In the genomic region with DNA sequence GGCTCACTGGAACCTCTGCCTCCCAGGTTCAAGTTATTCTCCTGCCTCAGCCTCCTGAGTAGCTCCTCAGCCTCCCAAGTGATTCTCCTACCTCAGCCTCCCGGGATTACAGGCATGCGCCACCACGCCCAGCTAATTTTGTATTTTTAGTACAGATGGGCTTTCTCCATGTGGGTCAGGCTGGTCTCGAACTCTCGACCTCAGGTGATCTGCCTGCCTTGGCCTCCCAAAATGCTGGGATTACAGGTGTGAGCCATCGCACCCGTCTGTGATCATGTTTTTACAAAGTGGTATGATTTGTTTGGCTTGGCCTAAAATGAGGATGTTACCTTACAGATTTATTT, we compare ENCODE assay signal across 7 cellular contexts. TPM values are rescaled to one million over a fixed set of nuclear protein-coding genes. Genes with fewer than 3 reads are reported as not detected.
DNase-seq lines count a peak whose midpoint lies in the region; ATAC-seq and TF ChIP-seq lines count a peak whose summit lies in the region.
"Not testable (repeated sequence)": the region's sequence is repeated elsewhere in the genome, so short reads cannot be mapped to it uniquely, and the experiment has no call there.

No MANE protein-coding gene starts in this region.

- H3K9me3 ChIP-seq in CD4-positive, CD25-positive, alpha-beta regulatory T cell (ENCODE audit: control insufficient read depth in 2 of 2, low read length in 2 of 2), result not testable (repeated sequence)

- intact Hi-C loops in activated CD8-positive, alpha-beta T cell treated with anti-CD3 and anti-CD28 coated beads for 36 hours (cut with micrococcal nuclease); dendritic cell treated with granulocyte-macrophage colony-stimulating factor and Interleukin-4, amounts not matched to agents 40 ng/mL and 50 ng/mL, for 4 days (cut with micrococcal nuclease): not testable (repeated sequence)

- not testable (repeated sequence) for TF ChIP-seq CTCF in HL-60 (IDR thresholded peaks at IDR 0.05; ENCODE audit: insufficient read depth, low read length); activated CD8-positive, alpha-beta T cell treated with anti-CD3 and anti-CD28 coated beads for 36 hours (IDR thresholded peaks at IDR 0.05); osteocyte (IDR thresholded peaks at IDR 0.05)

- peak overlapping the region in 2 of 3 donors; percentile 25 to 63 for H3K27ac Mint-ChIP-seq in CD4-positive, CD25-positive, alpha-beta regulatory T cell
- peak overlapping the region; percentile 72 to 76 for H3K27ac Mint-ChIP-seq in T-cell
- peak overlapping the region; percentile 88 for H3K27ac Mint-ChIP-seq in activated CD8-positive, alpha-beta T cell treated with anti-CD3 and anti-CD28 coated beads for 36 hours
- peak overlapping the region; percentile 81 for H3K27ac Mint-ChIP-seq in activated naive CD4-positive, alpha-beta T cell treated with anti-CD3 and anti-CD28 coated beads, Interleukin-2, amount 10 ng/mL, durations not matched to agents 7 days and 5 days
- peak overlapping the region; percentile 66 for H3K27ac Mint-ChIP-seq in dendritic cell treated with granulocyte-macrophage colony-stimulating factor and Interleukin-4, amounts not matched to agents 40 ng/mL and 50 ng/mL, for 4 days
- peak overlapping the region; percentile 77 for H3K27ac Mint-ChIP-seq in osteocyte (ENCODE audit: unreplicated experiment)

- DNase-seq in CD4-positive, CD25-positive, alpha-beta regulatory T cell; HL-60 (ENCODE audit: low read depth in 1 of 2, low spot score in 1 of 2); T-cell; activated CD8-positive, alpha-beta T cell treated with anti-CD3 and anti-CD28 coated beads for 36 hours; activated naive CD4-positive, alpha-beta T cell treated with anti-CD3 and anti-CD28 coated beads, Interleukin-2, amount 10 ng/mL, durations not matched to agents 7 days and 5 days; osteocyte (ENCODE audit: extremely low spot score, unreplicated experiment): not testable (repeated sequence)

- H3K4me1 Mint-ChIP-seq in CD4-positive, CD25-positive, alpha-beta regulatory T cell, result peaks cover 6 to 13% (median 10%) of the 10 kb centered on the region in 4 donors
- H3K4me1 Mint-ChIP-seq in T-cell (peaks cover 14 to 26% (median 15%) of the 10 kb centered on the region in 3 donors), osteocyte (ENCODE audit: unreplicated experiment) (peaks cover 52% of the 10 kb centered on the region)
- H3K4me1 Mint-ChIP-seq in activated CD8-positive, alpha-beta T cell treated with anti-CD3 and anti-CD28 coated beads for 36 hours (ENCODE audit: low read depth), result peaks cover 46% of the 10 kb centered on the region
- peaks cover 40% of the 10 kb centered on the region for H3K4me1 Mint-ChIP-seq in activated naive CD4-positive, alpha-beta T cell treated with anti-CD3 and anti-CD28 coated beads, Interleukin-2, amount 10 ng/mL, durations not matched to agents 7 days and 5 days
- peaks cover 21% of the 10 kb centered on the region for H3K4me1 Mint-ChIP-seq in dendritic cell treated with granulocyte-macrophage colony-stimulating factor and Interleukin-4, amounts not matched to agents 40 ng/mL and 50 ng/mL, for 4 days (ENCODE audit: low read depth)

- not testable (repeated sequence) for H3K27me3 ChIP-seq in CD4-positive, CD25-positive, alpha-beta regulatory T cell (ENCODE audit: control insufficient read depth, insufficient read depth, low read length); HL-60 (ENCODE audit: insufficient read depth, poor library complexity, severe bottlenecking)

- not testable (repeated sequence) for H3K4me1 ChIP-seq in CD4-positive, CD25-positive, alpha-beta regulatory T cell (ENCODE audit: control insufficient read depth, insufficient read depth, low read length, poor library complexity, severe bottlenecking)

- H3K9me3 Mint-ChIP-seq in CD4-positive, CD25-positive, alpha-beta regulatory T cell; T-cell; activated CD8-positive, alpha-beta T cell treated with anti-CD3 and anti-CD28 coated beads for 36 hours; activated naive CD4-positive, alpha-beta T cell treated with anti-CD3 and anti-CD28 coated beads, Interleukin-2, amount 10 ng/mL, durations not matched to agents 7 days and 5 days; dendritic cell treated with granulocyte-macrophage colony-stimulating factor and Interleukin-4, amounts not matched to agents 40 ng/mL and 50 ng/mL, for 4 days: not testable (repeated sequence)
- H3K9me3 Mint-ChIP-seq in osteocyte (ENCODE audit: unreplicated experiment), result peaks cover 13% of the 10 kb centered on the region

- H3K4me3 Mint-ChIP-seq in CD4-positive, CD25-positive, alpha-beta regulatory T cell, result peak overlapping the region in 2 of 4 donors; percentile 39 to 49
- peak overlapping the region; percentile 38 to 56 (median 44) for H3K4me3 Mint-ChIP-seq in T-cell
- peak overlapping the region; percentile 57 for H3K4me3 Mint-ChIP-seq in activated CD8-positive, alpha-beta T cell treated with anti-CD3 and anti-CD28 coated beads for 36 hours
- H3K4me3 Mint-ChIP-seq in activated naive CD4-positive, alpha-beta T cell treated with anti-CD3 and anti-CD28 coated beads, Interleukin-2, amount 10 ng/mL, durations not matched to agents 7 days and 5 days, result peak overlapping the region; percentile 47
- not testable (repeated sequence) for H3K4me3 Mint-ChIP-seq in dendritic cell treated with granulocyte-macrophage colony-stimulating factor and Interleukin-4, amounts not matched to agents 40 ng/mL and 50 ng/mL, for 4 days; osteocyte (ENCODE audit: unreplicated experiment)

- H3K36me3 Mint-ChIP-seq in CD4-positive, CD25-positive, alpha-beta regulatory T cell; T-cell; activated CD8-positive, alpha-beta T cell treated with anti-CD3 and anti-CD28 coated beads for 36 hours (ENCODE audit: low read depth); activated naive CD4-positive, alpha-beta T cell treated with anti-CD3 and anti-CD28 coated beads, Interleukin-2, amount 10 ng/mL, durations not matched to agents 7 days and 5 days; dendritic cell treated with granulocyte-macrophage colony-stimulating factor and Interleukin-4, amounts not matched to agents 40 ng/mL and 50 ng/mL, for 4 days (ENCODE audit: low read depth): not testable (repeated sequence)
- peaks cover 17% of the 10 kb centered on the region for H3K36me3 Mint-ChIP-seq in osteocyte (ENCODE audit: unreplicated experiment)

- not testable (repeated sequence) for H3K4me3 ChIP-seq in CD4-positive, CD25-positive, alpha-beta regulatory T cell (ENCODE audit: low read depth, low read length); HL-60 (replicated peaks; ENCODE audit: insufficient read depth, low read length)

- CTCF ChIA-PET in T-cell (lab: Charles Lee), result interaction anchor here in 1 of 2 donors (0.6 kb wide), 1 partner anchor 1811 kb away, joined by 3 read pairs; no protein-coding TSS in a partner anchor
- CTCF ChIA-PET in activated CD8-positive, alpha-beta T cell treated with anti-CD3 and anti-CD28 coated beads for 36 hours (lab: Charles Lee), result interaction anchor here (1.0 to 2.1 kb wide), 4 partner anchors 9 to 291 kb away, joined by 3 to 5 read pairs (median 4); no protein-coding TSS in a partner anchor
- CTCF ChIA-PET in activated naive CD4-positive, alpha-beta T cell treated with anti-CD3 and anti-CD28 coated beads, Interleukin-2, amount 10 ng/mL, durations not matched to agents 7 days and 5 days (lab: Charles Lee), result interaction anchor here (1.2 kb wide), 1 partner anchor 9 kb away, joined by 3 read pairs; no protein-coding TSS in a partner anchor

- POLR2A ChIA-PET in T-cell (lab: Charles Lee), result interaction anchor here in 1 of 2 donors (0.6 kb wide), 1 partner anchor 1504 kb away, joined by 8 read pairs; no protein-coding TSS in a partner anchor
- POLR2A ChIA-PET in activated CD8-positive, alpha-beta T cell treated with anti-CD3 and anti-CD28 coated beads for 36 hours (lab: Charles Lee), result interaction anchor here (1.5 to 1.6 kb wide), 2 partner anchors 9 to 11 kb away, joined by 5 to 8 read pairs; a partner anchor contains a TSS

- ATAC-seq in CD4-positive, CD25-positive, alpha-beta regulatory T cell (ENCODE audit: low read depth in 2 of 2); T-cell (replicated peaks in 1 of 4); activated CD8-positive, alpha-beta T cell treated with anti-CD3 and anti-CD28 coated beads for 36 hours: not testable (repeated sequence)

- H3K27me3 Mint-ChIP-seq in CD4-positive, CD25-positive, alpha-beta regulatory T cell; T-cell; activated CD8-positive, alpha-beta T cell treated with anti-CD3 and anti-CD28 coated beads for 36 hours; activated naive CD4-positive, alpha-beta T cell treated with anti-CD3 and anti-CD28 coated beads, Interleukin-2, amount 10 ng/mL, durations not matched to agents 7 days and 5 days; dendritic cell treated with granulocyte-macrophage colony-stimulating factor and Interleukin-4, amounts not matched to agents 40 ng/mL and 50 ng/mL, for 4 days; osteocyte (ENCODE audit: unreplicated experiment): not testable (repeated sequence)

- not testable (repeated sequence) for H3K36me3 ChIP-seq in CD4-positive, CD25-positive, alpha-beta regulatory T cell (ENCODE audit: control insufficient read depth, insufficient read depth, low read length)

- not testable (repeated sequence) for H3K27ac ChIP-seq in CD4-positive, CD25-positive, alpha-beta regulatory T cell (ENCODE audit: insufficient read depth, low read length, poor library complexity, severe bottlenecking)
- peak overlapping the region; percentile 15; the same call in 1 of the 2 replicates for H3K27ac ChIP-seq in HL-60 (replicated peaks)

RNA-seq across cellular contexts. Expression of a gene that starts 9.8 kb away (rescaled TPM):
- total RNA-seq in CD4-positive, CD25-positive, alpha-beta regulatory T cell, result 9.6 TPM
- 1 to 10 TPM in 2 of 4 donors, under 1 TPM in 2; 0.15 to 1.7 (median 0.94) TPM for polyA plus RNA-seq in CD4-positive, CD25-positive, alpha-beta regulatory T cell
- total RNA-seq in T-cell, result 10 to 100 TPM in 3 of 5 donors, 1 to 10 TPM in 2; 9.4 to 17.7 (median 10.9) TPM
- 10 to 100 TPM; 32.1 to 36.1 TPM for total RNA-seq in activated CD8-positive, alpha-beta T cell treated with anti-CD3 and anti-CD28 coated beads for 36 hours
- 125 and 131 TPM in 2 replicates for total RNA-seq in osteocyte

RNA-seq across cellular contexts. Expression of a gene that starts 10.6 kb away (rescaled TPM):
- 25.0 TPM for total RNA-seq in CD4-positive, CD25-positive, alpha-beta regulatory T cell
- polyA plus RNA-seq in CD4-positive, CD25-positive, alpha-beta regulatory T cell, result 10 to 100 TPM; 24.4 to 32.3 (median 28.8) TPM
- total RNA-seq in T-cell (10 to 100 TPM; 34.2 to 48.3 (median 42.0) TPM), osteocyte (49.5 and 55.8 TPM in 2 replicates)
- total RNA-seq in activated CD8-positive, alpha-beta T cell treated with anti-CD3 and anti-CD28 coated beads for 36 hours, result 10 to 100 TPM; 44.4 to 44.9 TPM
